ENCODE assay signal across 21 cellular contexts in genomic region chr2:133644850-133645249, GRCh38.
"Had no signal": no experiment of that assay in that cellular context is flagged by ENCODE, and none has a peak within 500 bp of the region (broad histone marks: within the 10 kb centered on the region; RNA-seq: fewer than 3 reads in every experiment).

No MANE protein-coding gene starts in this region.

- H3K27me3 ChIP-seq: brain microvascular endothelial cell, dorsolateral prefrontal cortex, gastrocnemius medialis had no signal

- H3K27ac ChIP-seq: brain microvascular endothelial cell, coronary artery, gastrocnemius medialis had no signal

- H3K4me1 ChIP-seq: gastrocnemius medialis had no signal

- H3K4me3 ChIP-seq: coronary artery, dorsolateral prefrontal cortex, gastrocnemius medialis had no signal

- H3K9me3 ChIP-seq: gastrocnemius medialis had no signal

- DNase-seq: activated CD4-positive, alpha-beta T cell treated with anti-CD3 and anti-CD28 coated beads for 1 hour; activated CD4-positive, alpha-beta T cell treated with anti-CD3 and anti-CD28 coated beads for 48 hours; activated CD4-positive, alpha-beta T cell treated with anti-CD3 and anti-CD28 coated beads, Interleukin-2, amount 50 U/mL, for 1 hour; activated CD4-positive, alpha-beta T cell treated with anti-CD3 and anti-CD28 coated beads, Interleukin-2, amount 50 U/mL, for 48 hours; activated CD8-positive, alpha-beta memory T cell treated with anti-CD3 and anti-CD28 coated beads for 24 hours; activated CD8-positive, alpha-beta T cell treated with anti-CD3 and anti-CD28 coated beads for 36 hours; activated effector memory CD4-positive, alpha-beta T cell treated with Interleukin-2 at 50 U/mL for 16 hours; activated gamma-delta T cell treated with Interleukin-2 at 50 U/mL for 16 hours; activated naive CD4-positive, alpha-beta T cell treated with anti-CD3 and anti-CD28 coated beads, Interleukin-2, amount 50 U/mL, for 16 hours; activated naive CD4-positive, alpha-beta T cell treated with Interleukin-2 at 50 U/mL for 16 hours; activated T-cell treated with anti-CD3 and anti-CD28 coated beads, Interleukin-2, amount 50 U/mL, for 4 hours; amniotic stem cell; anterior cingulate cortex; brain microvascular endothelial cell; dorsolateral prefrontal cortex; effector memory CD4-positive, alpha-beta T cell; endodermal cell; foreskin fibroblast; gastrocnemius medialis; T-helper 2 cell had no signal

- H3K36me3 ChIP-seq: brain microvascular endothelial cell, gastrocnemius medialis had no signal
